25 cellular contexts compared by ENCODE assay signal in the genomic region with DNA sequence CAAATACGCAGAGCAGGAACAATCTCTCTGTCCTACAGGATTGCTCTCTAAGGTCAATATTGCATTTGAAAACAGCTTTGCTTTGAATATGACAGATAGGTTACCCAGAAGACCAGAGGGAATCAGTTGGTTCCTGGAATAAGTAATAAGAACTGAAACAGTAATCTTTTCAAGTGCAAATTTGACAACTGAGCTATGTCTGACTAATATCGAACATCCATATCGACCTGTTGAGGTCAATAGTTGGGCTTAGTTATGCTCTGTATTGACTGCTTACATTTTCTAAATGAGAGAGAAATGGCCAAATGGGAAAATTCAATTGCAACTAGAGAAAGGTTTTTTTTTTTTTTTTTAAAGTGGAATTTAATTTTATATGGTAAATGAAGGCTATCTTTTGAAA.
DNase-seq lines count a peak whose midpoint lies in the region; ATAC-seq and TF ChIP-seq lines count a peak whose summit lies in the region.
"Had no signal": no experiment of that assay in that cellular context is flagged by ENCODE, and none has a peak within 500 bp of the region (broad histone marks: within the 10 kb centered on the region; RNA-seq: fewer than 3 reads in every experiment).

No MANE protein-coding gene starts in this region.

- H3K4me2 ChIP-seq in OCI-LY3 (ENCODE audit: low read length), result peak overlapping the region; percentile 37

- H3K9ac ChIP-seq in OCI-LY3 (ENCODE audit: low read length), result no peak overlapping the region

- no peak for DNase-seq in activated CD4-positive, CD25-positive, alpha-beta regulatory T cell (lab: John Stamatoyannopoulos, UW)
- no peak for DNase-seq in stimulated activated CD4-positive, alpha-beta T cell treated with anti-CD3 and anti-CD28 coated beads, Interleukin-2, amount 100 ng/mL, for 48 hours
- DNase-seq in HPDE6-E6E7 (ENCODE audit: extremely low spot score) (no peak), 8988T (no peak)
- DNase-seq: activated CD8-positive, alpha-beta memory T cell treated with anti-CD3 and anti-CD28 coated beads for 24 hours; activated naive CD8-positive, alpha-beta T cell treated with anti-CD3 and anti-CD28 coated beads for 36 hours; BE2C; Caco-2; effector memory CD4-positive, alpha-beta T cell; H7; left lung; MG63; midbrain; NCI-H146; NCI-H748 treated with DMSO at 0.1 percent for 48 hours; Peyer's patch; psoas muscle; substantia nigra; T-helper 17 cell had no signal

- TF ChIP-seq CTCF in OCI-LY3 (IDR thresholded peaks at IDR 0.05; ENCODE audit: low read depth, low read length), result no peak

- H3K4me1 ChIP-seq in OCI-LY3 (ENCODE audit: low read length), result peaks cover 10% of the 10 kb centered on the region
- H3K4me1 ChIP-seq: BE2C, Caco-2, esophagus muscularis mucosa, left lung, Peyer's patch, psoas muscle had no signal

- no peak overlapping the region for H3K27ac ChIP-seq in OCI-LY3 (ENCODE audit: low read length)
- H3K27ac ChIP-seq: 22Rv1, esophagus muscularis mucosa, left lung, Peyer's patch, psoas muscle had no signal

- H3K27me3 ChIP-seq in OCI-LY3 (ENCODE audit: low read depth, low read length), result peaks cover 68% of the 10 kb centered on the region
- H3K27me3 ChIP-seq: BE2C, esophagus muscularis mucosa, left lung, MG63, Peyer's patch had no signal

- no peaks in the 10 kb centered on the region for H3K36me3 ChIP-seq in OCI-LY3 (replicated peaks; ENCODE audit: low read depth, low read length)
- H3K36me3 ChIP-seq: BE2C, esophagus muscularis mucosa, left lung, MG63, Peyer's patch had no signal

- no peak overlapping the region for H2AFZ ChIP-seq in OCI-LY3 (ENCODE audit: low read depth, low read length)

- H4K20me1 ChIP-seq in OCI-LY3 (ENCODE audit: insufficient read depth, low read length), result no peaks in the 10 kb centered on the region

- no peak overlapping the region for H3K4me3 ChIP-seq in OCI-LY3 (ENCODE audit: low read length)
- H3K4me3 ChIP-seq: esophagus muscularis mucosa, left lung, MG63, Peyer's patch, psoas muscle had no signal

- H3K79me2 ChIP-seq in OCI-LY3 (ENCODE audit: low read length), result no peaks in the 10 kb centered on the region

- no peaks in the 10 kb centered on the region for H3K9me3 ChIP-seq in OCI-LY3 (ENCODE audit: insufficient read depth, low read length)
- H3K9me3 ChIP-seq: BE2C, Caco-2, esophagus muscularis mucosa, left lung, MG63, Peyer's patch, psoas muscle had no signal

- peak; percentile 64 to 84 for ATAC-seq in activated CD4-positive, CD25-positive, alpha-beta regulatory T cell treated with anti-CD3 and anti-CD28 coated beads, Interleukin-2, amount 50 U/mL, for 24 hours
- ATAC-seq in GM19035 (IDR thresholded peaks at IDR 0.05; ENCODE audit: unreplicated experiment) (peak; percentile 78), HG02870 (IDR thresholded peaks at IDR 0.05; ENCODE audit: unreplicated experiment) (peak; percentile 98)
- ATAC-seq: left lung, psoas muscle, T-helper 17 cell had no signal
